Comparison of ENCODE assay signal across 8 cellular contexts in the genomic region with DNA sequence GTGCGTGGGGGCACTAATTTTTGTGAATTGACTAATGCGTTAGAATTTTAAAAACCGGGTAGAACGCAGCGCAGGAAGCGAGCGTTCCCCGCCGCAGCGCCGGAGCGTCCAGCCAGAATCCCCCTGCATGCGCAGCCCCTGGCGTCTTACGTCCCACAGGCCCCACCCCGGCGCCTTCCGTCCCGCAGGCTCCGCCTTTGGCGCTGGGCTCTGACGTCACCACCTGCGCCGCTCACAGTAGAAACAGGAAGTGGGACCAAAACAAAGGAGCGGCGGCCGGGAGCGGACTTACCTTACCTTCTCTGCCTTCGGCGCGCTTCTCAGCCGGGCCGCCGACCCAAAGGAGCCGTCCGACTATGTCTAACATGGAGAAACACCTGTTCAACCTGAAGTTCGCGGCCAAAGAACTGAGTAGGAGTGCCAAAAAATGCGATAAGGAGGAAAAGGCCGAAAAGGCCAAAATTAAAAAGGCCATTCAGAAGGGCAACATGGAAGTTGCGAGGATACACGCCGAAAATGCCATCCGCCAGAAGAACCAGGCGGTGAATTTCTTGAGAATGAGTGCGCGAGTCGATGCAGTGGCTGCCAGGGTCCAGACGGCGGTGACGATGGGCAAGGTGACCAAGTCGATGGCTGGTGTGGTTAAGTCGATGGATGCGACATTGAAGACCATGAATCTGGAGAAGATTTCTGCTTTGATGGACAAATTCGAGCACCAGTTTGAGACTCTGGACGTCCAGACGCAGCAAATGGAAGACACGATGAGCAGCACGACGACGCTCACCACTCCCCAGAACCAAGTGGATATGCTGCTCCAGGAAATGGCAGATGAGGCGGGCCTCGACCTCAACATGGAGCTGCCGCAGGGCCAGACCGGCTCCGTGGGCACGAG. TPM values are rescaled to one million over a fixed set of nuclear protein-coding genes. Genes with fewer than 3 reads are reported as not detected.
DNase-seq lines count a peak whose midpoint lies in the region; ATAC-seq and TF ChIP-seq lines count a peak whose summit lies in the region.

A gene with protein sequence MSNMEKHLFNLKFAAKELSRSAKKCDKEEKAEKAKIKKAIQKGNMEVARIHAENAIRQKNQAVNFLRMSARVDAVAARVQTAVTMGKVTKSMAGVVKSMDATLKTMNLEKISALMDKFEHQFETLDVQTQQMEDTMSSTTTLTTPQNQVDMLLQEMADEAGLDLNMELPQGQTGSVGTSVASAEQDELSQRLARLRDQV (plus strand): TSS at position 258 of the 892 bp plus-strand sequence. CDS start 99 bp downstream, at position 357.

- POLR2A ChIA-PET in T-cell (lab: Charles Lee) = interaction anchor here in 1 of 2 donors (1.0 kb wide), 2 partner anchors 55 to 129 kb away, joined by 3 to 13 read pairs; no protein-coding TSS in a partner anchor

- peaks cover 6% of the 10 kb centered on the region for H3K36me3 Mint-ChIP-seq in T-cell

- no peaks in the 10 kb centered on the region for H3K36me3 ChIP-seq in adrenal gland (replicated peaks in 1 of 2)
- peaks cover 0 to 21% (median 6%) of the 10 kb centered on the region in 9 donors for H3K36me3 ChIP-seq in heart left ventricle
- peaks cover 0 to 13% (median 0%) of the 10 kb centered on the region in 4 donors for H3K36me3 ChIP-seq in upper lobe of left lung

- H3K4me1 ChIP-seq in adrenal gland (replicated peaks in 1 of 2) (peaks cover 6 to 24% of the 10 kb centered on the region in 2 donors), heart left ventricle (peaks cover 5 to 44% (median 21%) of the 10 kb centered on the region in 12 donors), upper lobe of left lung (peaks cover 16 to 44% (median 34%) of the 10 kb centered on the region in 4 donors)

- peak within 1 kb of the TSS; percentile 95 to 100 (median 100) for H3K4me3 Mint-ChIP-seq in T-cell

- H3K4me3 ChIP-seq in GM12875 (ENCODE audit: low read depth, low read length) (peak within 1 kb of the TSS; percentile 76), adrenal gland (peak within 1 kb of the TSS; percentile 62 to 95 (median 80)), heart left ventricle (peak within 1 kb of the TSS; percentile 63 to 99 (median 86)), upper lobe of left lung (peak within 1 kb of the TSS; percentile 71 to 92 (median 78))

- peak; percentile 95 to 98 for TF ChIP-seq POLR2A in adrenal gland (IDR thresholded peaks at IDR 0.05)
- TF ChIP-seq POLR2A in heart left ventricle (IDR thresholded peaks at IDR 0.05) = peak; percentile 81 to 98
- TF ChIP-seq POLR2A in upper lobe of left lung (IDR thresholded peaks at IDR 0.05) = peak; percentile 89 to 99 (median 98)

- H3K4me1 Mint-ChIP-seq in T-cell = peaks cover 49 to 55% (median 52%) of the 10 kb centered on the region in 3 donors

- H3K27me3 Mint-ChIP-seq in T-cell = no peaks in the 10 kb centered on the region

- CTCF ChIA-PET in T-cell (lab: Charles Lee) = no interaction called here

- ATAC-seq in HG02798 (IDR thresholded peaks at IDR 0.05; ENCODE audit: poor library complexity, unreplicated experiment) (peak; percentile 98), T-cell (replicated peaks in 1 of 4) (peak; percentile 85 to 93 (median 92)), heart left ventricle (peak; percentile 97 to 99 (median 99)), upper lobe of left lung (ENCODE audit: low FRiP score in 2 of 2) (peak; percentile 98 to 99)

- H3K27ac Mint-ChIP-seq in T-cell = peak within 1 kb of the TSS; percentile 100

- H3K9me3 Mint-ChIP-seq in T-cell = no peaks in the 10 kb centered on the region

- H3K27me3 ChIP-seq in adrenal gland (no peaks in the 10 kb centered on the region), heart left ventricle (no peaks in the 10 kb centered on the region), upper lobe of left lung (no peaks in the 10 kb centered on the region)

- H3K9me3 ChIP-seq in adrenal gland (replicated peaks in 1 of 3) = no peaks in the 10 kb centered on the region
- no peaks in the 10 kb centered on the region for H3K9me3 ChIP-seq in heart left ventricle
- no peaks in the 10 kb centered on the region for H3K9me3 ChIP-seq in upper lobe of left lung

- peak within 1 kb of the TSS; percentile 79 to 95 (median 91) for H3K27ac ChIP-seq in adrenal gland
- H3K27ac ChIP-seq in heart left ventricle = peak within 1 kb of the TSS; percentile 86 to 98 (median 94)
- H3K27ac ChIP-seq in upper lobe of left lung = peak within 1 kb of the TSS; percentile 95 to 97 (median 96)

- WGBS in adrenal gland, 4 donors = 0 to 1% (median 0%) methylated on average over 48 to 67 of the region's 67 CpGs
- WGBS in heart left ventricle, 4 donors = 0 to 1% (median 0%) methylated on average over 59 to 67 of the region's 67 CpGs
- WGBS in upper lobe of left lung, 2 donors = 0% methylated on average over 38 to 56 of the region's 67 CpGs

- intact Hi-C loops in adrenal gland (cut with DNase I) (loop anchor here in 1 of 2 donors (10.0 kb wide), 1 partner anchor 53 kb away; a partner anchor contains a TSS), heart left ventricle (cut with DNase I) (loop anchor here (1.0 to 10.0 kb wide), 11 partner anchors 51 to 197 kb away; a partner anchor contains a TSS), posterior cingulate gyrus (cut with DNase I) (loop anchor here (2.0 kb wide), 1 partner anchor 57 kb away; a partner anchor contains a TSS)

- TF ChIP-seq EP300 in upper lobe of left lung (IDR thresholded peaks at IDR 0.05) = peak in 1 of 4 donors; percentile 92

- DNase-seq in NCI-H1436 treated with DMSO at 0.1 percent for 48 hours (lab: John Stamatoyannopoulos, UW) = peak; percentile 55
- DNase-seq in T-cell = peak; percentile 94 to 99 (median 97)
- DNase-seq in adrenal gland = peak; percentile 97 to 99 (median 98)
- DNase-seq in heart left ventricle = peak; percentile 98 to 99 (median 99)
- DNase-seq in posterior cingulate gyrus = peak; percentile 97 to 100 (median 98)
- peak; percentile 99 to 100 for DNase-seq in upper lobe of left lung

- no peak for TF ChIP-seq CTCF in GM12875 (IDR thresholded peaks at IDR 0.05; ENCODE audit: borderline replicate concordance, insufficient read depth, low read depth, low read length)
- TF ChIP-seq CTCF in adrenal gland (IDR thresholded peaks at IDR 0.05) = no peak
- no peak for TF ChIP-seq CTCF in heart left ventricle (IDR thresholded peaks at IDR 0.05)
- no peak for TF ChIP-seq CTCF in upper lobe of left lung (IDR thresholded peaks at IDR 0.05)

RNA-seq across cellular contexts. Expression of the gene that starts here (rescaled TPM):
- total RNA-seq in T-cell = 100 to 1,000 TPM in 1 of 5 donors, 10 to 100 TPM in 4; 41.5 to 105 (median 44.1) TPM
- total RNA-seq in adrenal gland = 10 to 100 TPM; 37.8 to 44.4 (median 41.5) TPM
- polyA plus RNA-seq in adrenal gland = 10 to 100 TPM; 17.5 to 52.6 (median 29.1) TPM
- 10 to 100 TPM; 29.6 to 41.2 (median 37.3) TPM for total RNA-seq in heart left ventricle
- 10 to 100 TPM; 19.8 to 37.4 TPM for polyA plus RNA-seq in heart left ventricle
- total RNA-seq in upper lobe of left lung = 10 to 100 TPM; 29.3 to 61.4 (median 50.0) TPM

Comparison
In these comparisons a context has a peak if more than half of its experiments do, and no peak if none do; other contexts are left out.
1. Peak in every context shown above with its lines: DNase-seq, ATAC-seq, H3K4me3 ChIP-seq and H3K27ac ChIP-seq.